Comparison of ENCODE assay signal across 11 cellular contexts in the genomic region with DNA sequence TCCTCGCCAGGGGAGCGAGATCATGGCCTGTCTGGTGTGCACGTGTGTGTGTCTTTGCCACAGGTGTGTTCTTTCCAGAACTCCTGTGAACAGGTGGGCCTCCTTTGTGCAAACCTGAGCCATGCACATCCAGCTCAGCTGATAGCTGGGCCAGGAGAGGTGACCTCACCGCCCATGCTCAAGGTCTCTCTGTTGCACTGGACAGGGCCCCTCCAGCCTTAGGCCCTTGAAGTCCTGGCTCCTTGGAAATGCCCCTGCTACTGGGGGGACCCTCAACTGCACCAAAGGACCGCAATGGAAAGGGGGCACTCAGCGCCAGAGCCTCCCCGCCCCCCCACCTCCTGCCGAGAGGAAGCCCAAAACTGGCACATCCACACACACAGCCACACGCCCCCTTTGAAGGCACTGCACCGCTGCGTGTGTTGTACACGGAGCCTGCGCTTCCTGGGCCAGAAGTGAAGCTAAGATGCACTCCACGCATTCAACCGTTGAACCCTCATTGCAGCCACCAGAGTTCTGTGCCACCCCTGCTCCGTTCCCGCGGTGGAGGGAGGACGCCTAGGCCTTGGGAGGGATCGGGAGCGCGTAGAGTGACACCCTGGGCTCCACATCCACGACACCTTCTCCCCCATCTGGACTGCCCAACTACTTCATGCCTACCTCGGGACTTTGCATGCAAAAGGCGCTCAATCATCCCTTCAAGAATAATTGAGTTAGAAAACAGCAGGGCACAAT. TPM values are rescaled to one million over a fixed set of nuclear protein-coding genes. Genes with fewer than 3 reads are reported as not detected.
DNase-seq lines count a peak whose midpoint lies in the region; ATAC-seq and TF ChIP-seq lines count a peak whose summit lies in the region.
"Had no signal": no experiment of that assay in that cellular context is flagged by ENCODE, and none has a peak within 500 bp of the region (broad histone marks: within the 10 kb centered on the region; RNA-seq: fewer than 3 reads in every experiment).

No MANE protein-coding gene starts in this region.

- ATAC-seq in Right ventricle myocardium inferior: no peak
- ATAC-seq in lower lobe of right lung: peak in 1 of 2 donors; percentile 4
- ATAC-seq in upper lobe of right lung: no peak

- 62 to 63% methylated on average over 25 of the region's 25 CpGs for WGBS in sigmoid colon, 2 donors

- peak overlapping the region; percentile 75 for H3K4me3 Mint-ChIP-seq in activated naive CD4-positive, alpha-beta T cell treated with anti-CD3 and anti-CD28 coated beads, Interleukin-2, amount 50 U/mL, for 24 hours

- peak overlapping the region; percentile 33 for H3K4me3 ChIP-seq in lower lobe of right lung
- H3K4me3 ChIP-seq in upper lobe of right lung: no peak overlapping the region
- H3K4me3 ChIP-seq in sigmoid colon: no peak overlapping the region
- H3K4me3 ChIP-seq: K562, testis had no signal

- H3K27ac ChIP-seq in lower lobe of right lung: peak overlapping the region; percentile 60
- H3K27ac ChIP-seq in upper lobe of right lung: no peak overlapping the region
- no peak overlapping the region for H3K27ac ChIP-seq in sigmoid colon
- H3K27ac ChIP-seq: testis had no signal

- no peaks in the 10 kb centered on the region for H3K36me3 ChIP-seq in lower lobe of right lung
- H3K36me3 ChIP-seq in upper lobe of right lung: no peaks in the 10 kb centered on the region
- H3K36me3 ChIP-seq in sigmoid colon: no peaks in the 10 kb centered on the region

- H3K27me3 Mint-ChIP-seq in activated naive CD4-positive, alpha-beta T cell treated with anti-CD3 and anti-CD28 coated beads, Interleukin-2, amount 50 U/mL, for 24 hours: no peaks in the 10 kb centered on the region

- H3K9me3 Mint-ChIP-seq in activated naive CD4-positive, alpha-beta T cell treated with anti-CD3 and anti-CD28 coated beads, Interleukin-2, amount 50 U/mL, for 24 hours: no peaks in the 10 kb centered on the region

- no peaks in the 10 kb centered on the region for H3K36me3 Mint-ChIP-seq in activated naive CD4-positive, alpha-beta T cell treated with anti-CD3 and anti-CD28 coated beads, Interleukin-2, amount 50 U/mL, for 24 hours

- peak overlapping the region; percentile 55 for H3K27ac Mint-ChIP-seq in activated naive CD4-positive, alpha-beta T cell treated with anti-CD3 and anti-CD28 coated beads, Interleukin-2, amount 50 U/mL, for 24 hours

- peaks cover 10% of the 10 kb centered on the region for H3K4me1 ChIP-seq in lower lobe of right lung
- peaks cover 11% of the 10 kb centered on the region for H3K4me1 ChIP-seq in upper lobe of right lung
- H3K4me1 ChIP-seq in sigmoid colon: peaks cover 0 to 7% (median 5%) of the 10 kb centered on the region in 4 donors

- no peak for TF ChIP-seq EP300 in sigmoid colon (IDR thresholded peaks at IDR 0.05)

- H3K9me3 ChIP-seq in lower lobe of right lung (no peaks in the 10 kb centered on the region), upper lobe of right lung (no peaks in the 10 kb centered on the region), sigmoid colon (no peaks in the 10 kb centered on the region)
- H3K9me3 ChIP-seq: testis had no signal

- TF ChIP-seq CTCF in lower lobe of right lung (IDR thresholded peaks at IDR 0.05): no peak
- no peak for TF ChIP-seq CTCF in upper lobe of right lung (IDR thresholded peaks at IDR 0.05)
- no peak for TF ChIP-seq CTCF in sigmoid colon (IDR thresholded peaks at IDR 0.05)

- TF ChIP-seq POLR2A in sigmoid colon (IDR thresholded peaks at IDR 0.05): no peak

- DNase-seq in Right ventricle myocardium inferior (ENCODE audit: missing footprints): peak; percentile 45
- no peak for DNase-seq in cardiac septum (ENCODE audit: low spot score)
- DNase-seq in lower lobe of right lung: peak; percentile 48
- DNase-seq in upper lobe of right lung: peak; percentile 55
- DNase-seq in sigmoid colon: no peak
- DNase-seq in hippocampal formation (lab: John Stamatoyannopoulos, UW): no peak
- DNase-seq in 8988T: no peak

- H3K4me1 Mint-ChIP-seq in activated naive CD4-positive, alpha-beta T cell treated with anti-CD3 and anti-CD28 coated beads, Interleukin-2, amount 50 U/mL, for 24 hours: peaks cover 70% of the 10 kb centered on the region

- intact Hi-C loops in Right ventricle myocardium inferior (cut with DNase I) (loop anchor here (1.0 to 10.0 kb wide), 3 partner anchors 32 to 95 kb away; no protein-coding TSS in a partner anchor), cardiac septum (cut with DNase I) (loop anchor here (1.0 to 10.0 kb wide), 4 partner anchors 33 to 391 kb away; a partner anchor contains a TSS), lower lobe of right lung (cut with DNase I) (no loop called here), upper lobe of right lung (cut with DNase I) (no loop called here), sigmoid colon (cut with DNase I) (loop anchor here (1.0 kb wide), 1 partner anchor 33 kb away; no protein-coding TSS in a partner anchor)

- H3K27me3 ChIP-seq in lower lobe of right lung (ENCODE audit: low read depth): no peaks in the 10 kb centered on the region
- H3K27me3 ChIP-seq in upper lobe of right lung: no peaks in the 10 kb centered on the region
- H3K27me3 ChIP-seq in sigmoid colon: no peaks in the 10 kb centered on the region
- H3K27me3 ChIP-seq: testis had no signal

RNA-seq across cellular contexts. Expression of a gene that starts 16.4 kb away (rescaled TPM):
- 1.3 TPM for total RNA-seq in Right ventricle myocardium inferior
- total RNA-seq in cardiac septum: 0.51 TPM
- total RNA-seq in lower lobe of right lung: 10.2 TPM
- total RNA-seq in upper lobe of right lung: 10.6 TPM
- total RNA-seq in sigmoid colon: under 1 TPM in 3 of 4 donors, not detected in 1; under 0.01 to 0.33 (median 0.14) TPM
- polyA plus RNA-seq in sigmoid colon: 1 to 10 TPM in 1 of 3 donors, under 1 TPM in 2; under 0.01 to 9.7 (median 0.46) TPM

RNA-seq across cellular contexts. Expression of a gene that starts 21.9 kb away (rescaled TPM):
- total RNA-seq in Right ventricle myocardium inferior (1.6 TPM), cardiac septum (2.8 TPM), lower lobe of right lung (5.3 TPM), upper lobe of right lung (6.1 TPM), sigmoid colon (1 to 10 TPM; 1.1 to 5.5 (median 1.6) TPM)
- polyA plus RNA-seq in sigmoid colon: 10 to 100 TPM in 1 of 3 donors, 1 to 10 TPM in 2; 1.8 to 12.1 (median 1.8) TPM

RNA-seq across cellular contexts. Expression of a gene that starts 46.2 kb away (rescaled TPM):
- total RNA-seq in Right ventricle myocardium inferior (not detected), cardiac septum (not detected), lower lobe of right lung (not detected), upper lobe of right lung (not detected), sigmoid colon (under 1 TPM in 1 of 4 donors, not detected in 3; 0.36 TPM)
- 1 to 10 TPM in 1 of 3 donors, not detected in 2; 1.7 TPM for polyA plus RNA-seq in sigmoid colon
- total RNA-seq: K562 had no signal
- polyA plus RNA-seq: keratinocyte had no signal

RNA-seq across cellular contexts. Expression of a gene that starts 56.6 kb away (rescaled TPM):
- not detected for total RNA-seq in Right ventricle myocardium inferior
- not detected for total RNA-seq in cardiac septum
- total RNA-seq in lower lobe of right lung: 0.53 TPM
- 2.1 TPM for total RNA-seq in upper lobe of right lung
- total RNA-seq in sigmoid colon: not detected
- polyA plus RNA-seq in sigmoid colon: 1 to 10 TPM in 1 of 3 donors, under 1 TPM in 1, not detected in 1; 0.79 to 1.8 TPM
- total RNA-seq: K562 had no signal
- polyA plus RNA-seq: keratinocyte had no signal

Comparison
In these comparisons a context has a peak if more than half of its experiments do, and no peak if none do; other contexts are left out.
1. DNase-seq: peak in Right ventricle myocardium inferior (single experiment), lower lobe of right lung (single experiment) and upper lobe of right lung (single experiment); none in cardiac septum (single experiment), sigmoid colon (single experiment), hippocampal formation (0 of 2) and 8988T (single experiment).
2. intact Hi-C loops: an anchor here in Right ventricle myocardium inferior (1.0 to 10.0 kb wide), cardiac septum (1.0 to 10.0 kb wide) and sigmoid colon (1.0 kb wide); none called in lower lobe of right lung and upper lobe of right lung.